In genomic region chr17:7836596-7837374, GRCh38 we compare ENCODE assay signal across 8 cellular contexts. TPM values are rescaled to one million over a fixed set of nuclear protein-coding genes. Genes with fewer than 3 reads are reported as not detected.
A peak's percentile ranks its signal among the peaks of the same experiment; 100 is the strongest.
DNase-seq lines count a peak whose midpoint lies in the region; ATAC-seq and TF ChIP-seq lines count a peak whose summit lies in the region.

No MANE protein-coding gene starts in this region.

- intact Hi-C loops in HCT116 (cut with micrococcal nuclease): loop anchor here (1.0 to 5.0 kb wide), 2 partner anchors 119 to 254 kb away; partner anchors contain the start of genes DNAH2 and MPDU1
- intact Hi-C loops in dendritic cell treated with granulocyte-macrophage colony-stimulating factor and Interleukin-4, amounts not matched to agents 40 ng/mL and 50 ng/mL, for 4 days (cut with micrococcal nuclease): no loop called here

- peak; percentile 24 for ATAC-seq in HCT116
- ATAC-seq in GM18873 (IDR thresholded peaks at IDR 0.05; ENCODE audit: low FRiP score, unreplicated experiment): no peak

- H2AFZ ChIP-seq in HCT116 (ENCODE audit: low read depth, low read length, poor library complexity, severe bottlenecking): no peak overlapping the region

- POLR2A ChIA-PET in HCT116 (lab: Charles Lee): interaction anchor here (0.8 to 3.9 kb wide), 3 partner anchors 14 to 433 kb away, joined by 3 to 22 read pairs (median 11); partner anchors contain the start of genes CYB5D1, NAA38 and TMEM256

- peaks cover 26% of the 10 kb centered on the region for H3K79me2 ChIP-seq in HCT116 (ENCODE audit: insufficient read depth, low read length)

- TF ChIP-seq POLR2A in HCT116 (IDR thresholded peaks at IDR 0.05; ENCODE audit: borderline replicate concordance, extremely low read depth, insufficient read depth, insufficient read length): no peak

- peak; percentile 92 for DNase-seq in AG09319 (ENCODE audit: extremely low read depth, low read depth)
- DNase-seq in HCT116 (ENCODE audit: low read depth, low spot score): peak; percentile 96
- DNase-seq in NCI-H345 treated with DMSO at 0.1 percent for 48 hours (lab: John Stamatoyannopoulos, UW; ENCODE audit: unreplicated experiment): peak; percentile 78
- peak; percentile 56 to 71 (median 65) for DNase-seq in stimulated activated CD4-positive, alpha-beta T cell treated with anti-CD3 and anti-CD28 coated beads, Interleukin-12 subunit alpha, Interleukin-12 subunit beta, amount 100 ng/mL, for 48 hours (ENCODE audit: low read depth in 2 of 3, low spot score in 1 of 3)

- no peaks in the 10 kb centered on the region for H3K9me3 Mint-ChIP-seq in dendritic cell treated with granulocyte-macrophage colony-stimulating factor and Interleukin-4, amounts not matched to agents 40 ng/mL and 50 ng/mL, for 4 days

- H3K4me2 ChIP-seq in HCT116 (ENCODE audit: low read length): peak overlapping the region; percentile 99

- no peaks in the 10 kb centered on the region for H3K9me2 ChIP-seq in HCT116 (ENCODE audit: insufficient read depth)

- no peak for TF ChIP-seq CTCF in AG09319 (IDR thresholded peaks at IDR 0.05; ENCODE audit: low read depth, low read length)
- TF ChIP-seq CTCF in HCT116 (IDR thresholded peaks at IDR 0.05 in 2 of 3, conservative IDR thresholded peaks at IDR 0.05 in 1 of 3; ENCODE audit: borderline replicate concordance in 1 of 3, insufficient read depth in 1 of 3, low read depth in 2 of 3, low read length in 2 of 3): no peak
- no peak for TF ChIP-seq CTCF in WI38 (IDR thresholded peaks at IDR 0.05; ENCODE audit: low read depth, low read length)

- TF ChIP-seq RAD21 in HCT116 (IDR thresholded peaks at IDR 0.05; ENCODE audit: low read depth): no peak

- H3K4me1 Mint-ChIP-seq in dendritic cell treated with granulocyte-macrophage colony-stimulating factor and Interleukin-4, amounts not matched to agents 40 ng/mL and 50 ng/mL, for 4 days (ENCODE audit: low read depth): peaks cover 76% of the 10 kb centered on the region

- peaks cover 16% of the 10 kb centered on the region for H3K27me3 Mint-ChIP-seq in dendritic cell treated with granulocyte-macrophage colony-stimulating factor and Interleukin-4, amounts not matched to agents 40 ng/mL and 50 ng/mL, for 4 days

- H3K27me3 ChIP-seq in HCT116 (ENCODE audit: insufficient read depth, low read length) (no peaks in the 10 kb centered on the region), layer of hippocampus (ENCODE audit: control insufficient read depth, insufficient read depth, low read length) (no peaks in the 10 kb centered on the region)

- H3K27ac Mint-ChIP-seq in dendritic cell treated with granulocyte-macrophage colony-stimulating factor and Interleukin-4, amounts not matched to agents 40 ng/mL and 50 ng/mL, for 4 days: peak overlapping the region; percentile 98

- H3K36me3 Mint-ChIP-seq in dendritic cell treated with granulocyte-macrophage colony-stimulating factor and Interleukin-4, amounts not matched to agents 40 ng/mL and 50 ng/mL, for 4 days (ENCODE audit: low read depth): peaks cover 43% of the 10 kb centered on the region

- H4K20me1 ChIP-seq in HCT116 (ENCODE audit: insufficient read depth): no peaks in the 10 kb centered on the region

- H3K9me3 ChIP-seq in HCT116 (ENCODE audit: control insufficient read depth in 1 of 2, insufficient read depth in 1 of 2, low read depth in 1 of 2, low read length in 2 of 2): no peaks in the 10 kb centered on the region

- peak overlapping the region; percentile 87 for H3K4me3 Mint-ChIP-seq in dendritic cell treated with granulocyte-macrophage colony-stimulating factor and Interleukin-4, amounts not matched to agents 40 ng/mL and 50 ng/mL, for 4 days

- H3K4me1 ChIP-seq in HCT116 (ENCODE audit: control insufficient read depth in 1 of 2, insufficient read depth in 2 of 2, low read length in 2 of 2): peaks cover 41 to 79% of the 10 kb centered on the region in 2 experiments

- H3K4me3 ChIP-seq in HCT116 (replicated peaks in 1 of 2; ENCODE audit: low read depth in 1 of 2, low read length in 2 of 2): peak overlapping the region; percentile 74 to 82
- peak overlapping the region; percentile 79 for H3K4me3 ChIP-seq in WI38 (ENCODE audit: low read depth, low read length)

- H3K36me3 ChIP-seq in HCT116 (ENCODE audit: control insufficient read depth in 1 of 2, insufficient read depth in 2 of 2, low read length in 2 of 2): peaks cover 0 to 3% of the 10 kb centered on the region in 2 experiments; a peak in 1 of 4 replicates

- H3K27ac ChIP-seq in HCT116 (ENCODE audit: low read depth, low read length) (peak overlapping the region; percentile 98), layer of hippocampus (ENCODE audit: low read depth, low read length) (peak overlapping the region; percentile 95)

- RAD21 ChIA-PET in HCT116 (lab: Charles Lee; ENCODE audit: low non-redundant PET in 1 of 2, low total read pairs in 2 of 2, uncharacterized antibody in 2 of 2, unreplicated experiment in 2 of 2): no interaction called here

- CTCF ChIA-PET in HCT116 (lab: Charles Lee): interaction anchor here (1.3 to 2.3 kb wide), 3 partner anchors 12 to 93 kb away, joined by 4 to 8 read pairs (median 5); no protein-coding TSS in a partner anchor

- H3K9ac ChIP-seq in HCT116 (ENCODE audit: low read length): peak overlapping the region; percentile 97

- BruUV-seq in HCT116 (replicated peaks; lab: Mats Ljungman, UMichigan): no TSS peak

TF ChIP-seq in HCT116, 20 proteins besides CTCF, POLR2A, EP300 and RAD21:
- TF ChIP-seq YY1 (IDR thresholded peaks at IDR 0.05; ENCODE audit: extremely low read depth, insufficient replicate concordance, low read depth, low read length): peak; percentile 83
- no peak for TF ChIP-seq EGR1 (IDR thresholded peaks at IDR 0.05; ENCODE audit: low read depth)
- peak; percentile 80 for TF ChIP-seq TCF7L2 (IDR thresholded peaks at IDR 0.05; ENCODE audit: borderline replicate concordance, extremely low read depth, insufficient read depth, insufficient read length)
- TF ChIP-seq POLR2AphosphoS5 (IDR thresholded peaks at IDR 0.05; ENCODE audit: low read depth, low read length): peak; percentile 54; the same call in 1 of the 2 replicates

RNA-seq across cellular contexts. Expression of gene KDM6B, which starts 2.8 kb away (rescaled TPM):
- total RNA-seq in HCT116 (2021; ENCODE audit: unreplicated experiment): 42.1 TPM
- 21.0 and 26.5 TPM in 2 replicates for polyA plus RNA-seq in HCT116 (2012)

RNA-seq across cellular contexts. Expression of gene TMEM88, which starts 18.1 kb away (rescaled TPM):
- total RNA-seq in HCT116 (2021; ENCODE audit: unreplicated experiment): 2.8 TPM
- 0.82 and 1.8 TPM in 2 replicates for polyA plus RNA-seq in HCT116 (2012)

RNA-seq across cellular contexts. Expression of gene NAA38, which starts 20.6 kb away (rescaled TPM):
- total RNA-seq in HCT116 (2021; ENCODE audit: unreplicated experiment): 103 TPM
- polyA plus RNA-seq in HCT116 (2012): 148 and 157 TPM in 2 replicates

RNA-seq across cellular contexts. Expression of gene CYB5D1, which starts 21.0 kb away (rescaled TPM):
- total RNA-seq in HCT116 (2021; ENCODE audit: unreplicated experiment): 21.5 TPM
- 16.0 and 17.9 TPM in 2 replicates for polyA plus RNA-seq in HCT116 (2012)

RNA-seq across cellular contexts. Expression of gene CHD3, which starts 51.8 kb away (rescaled TPM):
- 54.8 TPM for total RNA-seq in HCT116 (2021; ENCODE audit: unreplicated experiment)
- 54.9 and 63.8 TPM in 2 replicates for polyA plus RNA-seq in HCT116 (2012)
